In the genomic region with DNA sequence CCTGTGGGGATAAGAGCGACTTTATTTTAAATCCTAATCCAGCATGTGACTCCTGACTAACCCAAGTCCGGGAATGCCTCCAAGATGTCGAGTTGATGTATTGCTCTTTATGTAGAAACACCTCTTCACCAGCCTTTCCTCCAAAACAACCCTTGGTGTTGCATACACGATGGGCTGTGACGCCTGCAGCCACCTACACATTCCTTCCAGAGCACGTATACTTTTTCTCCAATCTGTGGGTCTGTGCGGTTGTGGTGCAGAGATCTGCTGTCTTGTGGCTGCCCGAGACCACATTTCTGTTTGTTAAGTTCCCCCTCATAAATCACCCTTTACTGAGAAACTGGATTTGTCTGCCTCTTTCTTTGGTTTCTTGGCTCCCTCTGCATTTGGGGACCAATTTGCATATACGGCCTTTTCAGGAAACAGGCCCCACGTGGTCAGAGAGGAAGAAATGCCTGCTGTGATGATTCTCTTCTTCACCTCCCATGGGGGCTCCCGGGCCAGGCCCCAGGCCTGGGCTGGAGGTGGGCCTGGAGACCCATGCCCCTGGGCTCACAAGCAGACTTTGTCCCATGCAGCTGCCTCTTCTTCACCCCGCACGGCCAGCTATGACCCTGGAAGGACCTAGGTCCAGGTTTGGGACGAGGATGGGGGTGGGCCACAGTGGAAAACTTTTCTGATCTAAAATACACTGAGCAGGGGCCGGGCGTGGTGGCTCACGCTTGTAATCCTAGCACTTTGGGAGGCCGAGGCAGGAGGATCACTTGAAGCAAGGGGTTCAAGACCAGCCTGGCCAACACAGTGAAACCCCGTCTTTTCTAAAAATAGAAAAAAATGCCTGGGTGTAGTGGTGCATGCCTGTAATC, we compare ENCODE assay signal across 8 cellular contexts. TPM values are rescaled to one million over a fixed set of nuclear protein-coding genes. Genes with fewer than 3 reads are reported as not detected.
DNase-seq lines count a peak whose midpoint lies in the region; ATAC-seq and TF ChIP-seq lines count a peak whose summit lies in the region.

No MANE protein-coding gene starts in this region.

- no peak overlapping the region for H3K27ac ChIP-seq in OCI-LY7 (ENCODE audit: low read depth, low read length, poor library complexity, severe bottlenecking)

- H3K79me2 ChIP-seq in OCI-LY7 (ENCODE audit: insufficient read depth, low read depth, low read length), result no peaks in the 10 kb centered on the region

- no peaks in the 10 kb centered on the region for H3K9me2 ChIP-seq in OCI-LY7 (ENCODE audit: insufficient read depth, low read length)

- ATAC-seq in HG02588 (IDR thresholded peaks at IDR 0.05; ENCODE audit: unreplicated experiment) (peak; percentile 62), HG03097 (IDR thresholded peaks at IDR 0.05; ENCODE audit: low FRiP score, unreplicated experiment) (no peak)
- peak; percentile 82 for ATAC-seq in stimulated activated naive CD8-positive, alpha-beta T cell treated with anti-CD3 and anti-CD28 coated beads, Interleukin-15, Interleukin-2, amounts not matched to agents 100 U/mL and 50 U/mL, for 24 hours

- no peak overlapping the region for H3K4me3 ChIP-seq in OCI-LY7 (ENCODE audit: low read depth, low read length, poor library complexity, severe bottlenecking)
- no peak overlapping the region for H3K4me3 ChIP-seq in astrocyte of the cerebellum (ENCODE audit: low read depth, low read length)

- 0 out of 2 replicates have a peak overlapping the region, but pooled peaks have one; percentile 9 for H3K4me2 ChIP-seq in OCI-LY7 (ENCODE audit: low read length)

- no peaks in the 10 kb centered on the region for H3K36me3 ChIP-seq in OCI-LY7 (ENCODE audit: insufficient read depth, low read length)

- TF ChIP-seq CTCF in OCI-LY7 (conservative IDR thresholded peaks at IDR 0.05; ENCODE audit: low read length) (no peak), astrocyte of the cerebellum (IDR thresholded peaks at IDR 0.05; ENCODE audit: low read depth, low read length, missing control alignments) (no peak)

- no TSS peak for BruUV-seq in OCI-LY7 (replicated peaks; lab: Mats Ljungman, UMichigan)

- DNase-seq in GM04504 (ENCODE audit: low read depth) (peak; percentile 98), OCI-LY7 (ENCODE audit: low spot score) (no peak), astrocyte of the cerebellum (ENCODE audit: low read depth) (peak; percentile 100), middle frontal gyrus (ENCODE audit: extremely low spot score, low spot score) (peak; percentile 54), NCI-H345 treated with DMSO at 0.1 percent for 48 hours (lab: John Stamatoyannopoulos, UW; ENCODE audit: unreplicated experiment) (no peak)
- DNase-seq in stimulated activated naive CD8-positive, alpha-beta T cell treated with anti-CD3 and anti-CD28 coated beads, Interleukin-15, Interleukin-2, amounts not matched to agents 100 U/mL and 50 U/mL, for 24 hours, result peak; percentile 83

- peaks cover 7% of the 10 kb centered on the region for H3K4me1 ChIP-seq in OCI-LY7 (ENCODE audit: insufficient read depth, low read length, poor library complexity, severe bottlenecking)

- intact Hi-C loops in OCI-LY7 (cut with micrococcal nuclease; ENCODE audit: unreplicated experiment), result no loop called here

- H2AFZ ChIP-seq in OCI-LY7 (ENCODE audit: low read length), result no peak overlapping the region

- no peaks in the 10 kb centered on the region for H3K9me3 ChIP-seq in OCI-LY7 (ENCODE audit: low read length)

- H4K20me1 ChIP-seq in OCI-LY7 (ENCODE audit: insufficient read depth, low read length), result no peaks in the 10 kb centered on the region

- in situ Hi-C loops in astrocyte of the cerebellum (cut with HindIII; ENCODE audit: low sequenced_read_pairs), result no loop called here

- CTCF ChIA-PET in OCI-LY7 (lab: Charles Lee; ENCODE audit: unreplicated experiment), result no interaction called here

- POLR2A ChIA-PET in OCI-LY7 (lab: Charles Lee), result no interaction called here

RNA-seq across cellular contexts. Expression of gene AFAP1, which starts 21.4 kb away (rescaled TPM):
- not detected in 2 replicates for total RNA-seq in OCI-LY7 (2014; rRNA removed; shearing (Covaris generic))
- not detected in 2 replicates for total RNA-seq in OCI-LY7 (2022)

Comparison
In these comparisons a context has a peak if more than half of its experiments do, and no peak if none do; other contexts are left out.
1. DNase-seq: peak in GM04504 (single experiment), astrocyte of the cerebellum (single experiment), middle frontal gyrus (single experiment) and stimulated activated naive CD8-positive, alpha-beta T cell treated with anti-CD3 and anti-CD28 coated beads, Interleukin-15, Interleukin-2, amounts not matched to agents 100 U/mL and 50 U/mL, for 24 hours (single experiment); none in OCI-LY7 (single experiment) and NCI-H345 treated with DMSO at 0.1 percent for 48 hours (single experiment).